ENCODE assay signal across 1 cellular context in the genomic region with DNA sequence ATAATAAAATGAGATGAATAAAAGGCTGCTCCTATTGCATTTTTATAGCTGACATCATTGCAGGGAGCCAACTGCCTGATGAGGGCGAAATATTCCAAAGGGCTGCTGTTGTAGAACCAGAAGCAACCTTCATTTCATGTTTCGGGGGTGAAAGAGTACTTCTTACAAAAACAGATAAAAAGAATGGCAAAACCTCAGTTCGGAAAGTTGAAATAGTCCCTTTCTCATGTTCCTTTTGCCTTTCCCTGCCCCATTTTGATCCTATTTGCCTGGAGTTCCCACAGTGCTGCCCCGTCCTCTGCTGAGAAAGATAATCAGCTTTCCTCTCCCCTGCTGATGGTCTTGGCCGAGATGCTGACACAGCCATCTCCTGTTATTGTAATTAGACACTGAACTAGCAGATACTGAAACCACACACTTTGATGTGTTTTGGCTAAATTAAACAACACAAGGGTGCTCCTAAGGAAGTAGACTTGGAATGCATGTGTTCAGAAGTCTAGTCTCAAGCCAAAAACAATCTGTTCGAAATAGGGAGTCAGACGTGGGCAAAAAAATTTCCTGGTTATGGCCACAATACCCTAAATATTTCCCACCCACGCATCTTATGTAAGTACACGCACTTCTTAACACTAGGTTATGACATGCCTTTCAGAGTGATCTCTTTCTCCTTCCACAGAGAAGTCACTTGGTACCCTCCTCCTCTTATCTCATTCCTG.
TF ChIP-seq lines count a peak whose summit lies in the region.

No MANE protein-coding gene starts in this region.

TF ChIP-seq in HEK293, 187 proteins besides CTCF, POLR2A, EP300 and RAD21 (continued from another document and continues in another):
- TF ChIP-seq MZF1 (tag by site-specific recombination; IDR thresholded peaks at IDR 0.05; ENCODE audit: borderline replicate concordance) (peak; percentile 46; the same call in 1 of the 2 replicates), ZNF518A (tag by site-specific recombination; conservative IDR thresholded peaks at IDR 0.05; ENCODE audit: low read depth) (no peak; the same call in 1 of the 2 replicates), KLF7 (tag by site-specific recombination; IDR thresholded peaks at IDR 0.05; ENCODE audit: borderline replicate concordance) (no peak), ZNF354C (tag by site-specific recombination; IDR thresholded peaks at IDR 0.05; ENCODE audit: borderline replicate concordance, low read depth) (no peak), ZNF184 (tag by site-specific recombination; IDR thresholded peaks at IDR 0.05) (no peak; the same call in 1 of the 2 replicates), ZNF292 (tag by site-specific recombination; IDR thresholded peaks at IDR 0.05; ENCODE audit: borderline replicate concordance, low read depth) (no peak), RBAK (tag by site-specific recombination; IDR thresholded peaks at IDR 0.05) (no peak), BCL6B (tag by site-specific recombination; IDR thresholded peaks at IDR 0.05) (no peak), ZNF692 (tag by site-specific recombination; IDR thresholded peaks at IDR 0.05) (peak; percentile 59; the same call in 1 of the 2 replicates), ZNF280D (tag by site-specific recombination; IDR thresholded peaks at IDR 0.05) (no peak), ZNF140 (tag by site-specific recombination; IDR thresholded peaks at IDR 0.05) (no peak), ZNF324 (tag by site-specific recombination; IDR thresholded peaks at IDR 0.05) (peak; percentile 58; the same call in 1 of the 2 replicates), YY1 (tag by site-specific recombination; IDR thresholded peaks at IDR 0.05) (no peak), ZNF530 (tag by site-specific recombination; IDR thresholded peaks at IDR 0.05; ENCODE audit: low read depth) (no peak), ZNF555 (tag by site-specific recombination; conservative IDR thresholded peaks at IDR 0.05) (no peak), ZNF202 (tag by site-specific recombination; IDR thresholded peaks at IDR 0.05; ENCODE audit: borderline replicate concordance) (no peak), ZNF121 (tag by site-specific recombination; IDR thresholded peaks at IDR 0.05) (peak; percentile 87), REPIN1 (tag by site-specific recombination; IDR thresholded peaks at IDR 0.05; ENCODE audit: low read depth) (no peak), ZNF335 (tag by site-specific recombination; conservative IDR thresholded peaks at IDR 0.05) (peak; percentile 54; the same call in 1 of the 2 replicates), ZIC2 (tag by site-specific recombination; IDR thresholded peaks at IDR 0.05) (peak; percentile 95), ZNF24 (tag by site-specific recombination; IDR thresholded peaks at IDR 0.05) (peak; percentile 42; the same call in 1 of the 2 replicates), ZNF747 (tag by site-specific recombination; IDR thresholded peaks at IDR 0.05) (no peak), ZNF843 (tag by site-specific recombination; IDR thresholded peaks at IDR 0.05) (peak; percentile 87), ZBTB26 (tag by site-specific recombination; optimal IDR thresholded peaks at IDR 0.05) (no peak), ZBTB8A (tag by site-specific recombination; IDR thresholded peaks at IDR 0.05) (0 out of 2 replicates have a peak, but pooled peaks have one; percentile 21), ZNF610 (tag by site-specific recombination; IDR thresholded peaks at IDR 0.05; ENCODE audit: borderline replicate concordance) (no peak), ZNF18 (tag by site-specific recombination; IDR thresholded peaks at IDR 0.05) (no peak), ZNF341 (tag by site-specific recombination; IDR thresholded peaks at IDR 0.05; ENCODE audit: low read depth) (0 out of 2 replicates have a peak, but pooled peaks have one; percentile 51), ZEB2 (tag by site-specific recombination; IDR thresholded peaks at IDR 0.05) (peak; percentile 29; the same call in 1 of the 2 replicates), ZNF23 (tag by site-specific recombination; IDR thresholded peaks at IDR 0.05; ENCODE audit: borderline replicate concordance) (no peak), EGR2 (tag by site-specific recombination; IDR thresholded peaks at IDR 0.05; ENCODE audit: low read depth) (peak; percentile 23; the same call in 1 of the 2 replicates)
- TF ChIP-seq, protein P1, sequence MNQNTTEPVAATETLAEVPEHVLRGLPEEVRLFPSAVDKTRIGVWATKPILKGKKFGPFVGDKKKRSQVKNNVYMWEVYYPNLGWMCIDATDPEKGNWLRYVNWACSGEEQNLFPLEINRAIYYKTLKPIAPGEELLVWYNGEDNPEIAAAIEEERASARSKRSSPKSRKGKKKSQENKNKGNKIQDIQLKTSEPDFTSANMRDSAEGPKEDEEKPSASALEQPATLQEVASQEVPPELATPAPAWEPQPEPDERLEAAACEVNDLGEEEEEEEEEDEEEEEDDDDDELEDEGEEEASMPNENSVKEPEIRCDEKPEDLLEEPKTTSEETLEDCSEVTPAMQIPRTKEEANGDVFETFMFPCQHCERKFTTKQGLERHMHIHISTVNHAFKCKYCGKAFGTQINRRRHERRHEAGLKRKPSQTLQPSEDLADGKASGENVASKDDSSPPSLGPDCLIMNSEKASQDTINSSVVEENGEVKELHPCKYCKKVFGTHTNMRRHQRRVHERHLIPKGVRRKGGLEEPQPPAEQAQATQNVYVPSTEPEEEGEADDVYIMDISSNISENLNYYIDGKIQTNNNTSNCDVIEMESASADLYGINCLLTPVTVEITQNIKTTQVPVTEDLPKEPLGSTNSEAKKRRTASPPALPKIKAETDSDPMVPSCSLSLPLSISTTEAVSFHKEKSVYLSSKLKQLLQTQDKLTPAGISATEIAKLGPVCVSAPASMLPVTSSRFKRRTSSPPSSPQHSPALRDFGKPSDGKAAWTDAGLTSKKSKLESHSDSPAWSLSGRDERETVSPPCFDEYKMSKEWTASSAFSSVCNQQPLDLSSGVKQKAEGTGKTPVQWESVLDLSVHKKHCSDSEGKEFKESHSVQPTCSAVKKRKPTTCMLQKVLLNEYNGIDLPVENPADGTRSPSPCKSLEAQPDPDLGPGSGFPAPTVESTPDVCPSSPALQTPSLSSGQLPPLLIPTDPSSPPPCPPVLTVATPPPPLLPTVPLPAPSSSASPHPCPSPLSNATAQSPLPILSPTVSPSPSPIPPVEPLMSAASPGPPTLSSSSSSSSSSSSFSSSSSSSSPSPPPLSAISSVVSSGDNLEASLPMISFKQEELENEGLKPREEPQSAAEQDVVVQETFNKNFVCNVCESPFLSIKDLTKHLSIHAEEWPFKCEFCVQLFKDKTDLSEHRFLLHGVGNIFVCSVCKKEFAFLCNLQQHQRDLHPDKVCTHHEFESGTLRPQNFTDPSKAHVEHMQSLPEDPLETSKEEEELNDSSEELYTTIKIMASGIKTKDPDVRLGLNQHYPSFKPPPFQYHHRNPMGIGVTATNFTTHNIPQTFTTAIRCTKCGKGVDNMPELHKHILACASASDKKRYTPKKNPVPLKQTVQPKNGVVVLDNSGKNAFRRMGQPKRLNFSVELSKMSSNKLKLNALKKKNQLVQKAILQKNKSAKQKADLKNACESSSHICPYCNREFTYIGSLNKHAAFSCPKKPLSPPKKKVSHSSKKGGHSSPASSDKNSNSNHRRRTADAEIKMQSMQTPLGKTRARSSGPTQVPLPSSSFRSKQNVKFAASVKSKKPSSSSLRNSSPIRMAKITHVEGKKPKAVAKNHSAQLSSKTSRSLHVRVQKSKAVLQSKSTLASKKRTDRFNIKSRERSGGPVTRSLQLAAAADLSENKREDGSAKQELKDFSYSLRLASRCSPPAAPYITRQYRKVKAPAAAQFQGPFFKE (tag by site-specific recombination; IDR thresholded peaks at IDR 0.05; ENCODE audit: borderline replicate concordance): no peak
- TF ChIP-seq, protein P2, sequence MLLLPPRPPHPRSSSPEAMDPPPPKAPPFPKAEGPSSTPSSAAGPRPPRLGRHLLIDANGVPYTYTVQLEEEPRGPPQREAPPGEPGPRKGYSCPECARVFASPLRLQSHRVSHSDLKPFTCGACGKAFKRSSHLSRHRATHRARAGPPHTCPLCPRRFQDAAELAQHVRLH (tag by site-specific recombination; IDR thresholded peaks at IDR 0.05): peak; percentile 44; the same call in 1 of the 2 replicates
